Comparison of ENCODE assay signal across 8 cellular contexts in genomic region chr16:67161595-67162058, GRCh38. TPM values are rescaled to one million over a fixed set of nuclear protein-coding genes. Genes with fewer than 3 reads are reported as not detected.
DNase-seq lines count a peak whose midpoint lies in the region; ATAC-seq and TF ChIP-seq lines count a peak whose summit lies in the region.

No MANE protein-coding gene starts in this region.

- intact Hi-C loops in ovary (cut with DNase I), result no loop called here
- intact Hi-C loops in left colon (cut with DNase I, micrococcal nuclease), result no loop called here

- no peak overlapping the region for H3K27ac Mint-ChIP-seq in type B pancreatic cell

- H3K4me1 ChIP-seq in ovary (ENCODE audit: insufficient read depth), result peaks cover 21% of the 10 kb centered on the region

- no peaks in the 10 kb centered on the region for H3K9me3 Mint-ChIP-seq in type B pancreatic cell

- peaks cover 16% of the 10 kb centered on the region for H3F3A ChIP-seq in SU-DHL-6 (ENCODE audit: insufficient read depth)

- peak overlapping the region; percentile 78 for H3K4me2 ChIP-seq in SU-DHL-6 (ENCODE audit: low read depth, low read length, poor library complexity, severe bottlenecking)

- H3K9me3 ChIP-seq in SU-DHL-6 (ENCODE audit: insufficient read depth, low read length) (no peaks in the 10 kb centered on the region), ovary (no peaks in the 10 kb centered on the region)

- no peaks in the 10 kb centered on the region for H3K36me3 Mint-ChIP-seq in type B pancreatic cell

- WGBS in ovary, 3 donors, result 54 to 56% (median 55%) methylated on average over 25 of the region's 25 CpGs

- peak; percentile 37 for DNase-seq in COLO668 (lab: John Stamatoyannopoulos, UW; ENCODE audit: unreplicated experiment)
- DNase-seq in fibroblast of the aortic adventitia (ENCODE audit: low read depth), result no peak
- peak in 2 of 5 donors; percentile 54 to 58 for DNase-seq in ovary
- no peak for DNase-seq in AG08396 (ENCODE audit: low spot score)
- no peak for DNase-seq in left colon
- no peak for DNase-seq in NCI-H2171 (lab: John Stamatoyannopoulos, UW)
- DNase-seq in type B pancreatic cell (ENCODE audit: extremely low spot score, unreplicated experiment), result no peak

- TF ChIP-seq EP300 in ovary (IDR thresholded peaks at IDR 0.05), result no peak

- H3K4me1 Mint-ChIP-seq in type B pancreatic cell (ENCODE audit: unreplicated experiment), result peaks cover 3% of the 10 kb centered on the region

- no peak overlapping the region for H3K4me3 ChIP-seq in SU-DHL-6 (ENCODE audit: insufficient read depth, low read length, poor library complexity, severe bottlenecking)
- peak overlapping the region; percentile 55 for H3K4me3 ChIP-seq in fibroblast of the aortic adventitia (ENCODE audit: low read depth, low read length)
- peak overlapping the region; percentile 81 for H3K4me3 ChIP-seq in ovary

- no peaks in the 10 kb centered on the region for H3K79me2 ChIP-seq in SU-DHL-6 (ENCODE audit: insufficient read depth, low read length)

- ATAC-seq in left colon, result no peak

- H3K27ac ChIP-seq in SU-DHL-6 (ENCODE audit: low read depth, low read length), result no peak overlapping the region
- H3K27ac ChIP-seq in ovary, result no peak overlapping the region

- no peak overlapping the region for H3K4me3 Mint-ChIP-seq in type B pancreatic cell

- no peak for TF ChIP-seq POLR2A in ovary (IDR thresholded peaks at IDR 0.05)

- no peaks in the 10 kb centered on the region for H3K9me2 ChIP-seq in SU-DHL-6 (replicated peaks; ENCODE audit: insufficient read depth, low read length)

- no peak overlapping the region for H3K9ac ChIP-seq in SU-DHL-6 (ENCODE audit: low read length)

- TF ChIP-seq CTCF in SU-DHL-6 (IDR thresholded peaks at IDR 0.05; ENCODE audit: insufficient read depth, low read length, poor library complexity, severe bottlenecking), result no peak
- TF ChIP-seq CTCF in fibroblast of the aortic adventitia (IDR thresholded peaks at IDR 0.05; ENCODE audit: insufficient read depth, low read length), result no peak
- no peak for TF ChIP-seq CTCF in ovary (IDR thresholded peaks at IDR 0.05)
- TF ChIP-seq CTCF in type B pancreatic cell (conservative IDR thresholded peaks at IDR 0.05), result no peak

- no peak overlapping the region for H2AFZ ChIP-seq in SU-DHL-6 (ENCODE audit: low read depth, low read length, severe bottlenecking)

- peaks cover 83% of the 10 kb centered on the region for H3K27me3 Mint-ChIP-seq in type B pancreatic cell

- no peaks in the 10 kb centered on the region for H4K20me1 ChIP-seq in SU-DHL-6 (ENCODE audit: low read depth, low read length)

- H3K27me3 ChIP-seq in SU-DHL-6 (ENCODE audit: low read length) (no peaks in the 10 kb centered on the region), ovary (no peaks in the 10 kb centered on the region)

- H3K36me3 ChIP-seq in SU-DHL-6 (ENCODE audit: low read length) (no peaks in the 10 kb centered on the region), ovary (no peaks in the 10 kb centered on the region)

RNA-seq across cellular contexts. Expression of gene FBXL8, which starts 1.9 kb away (rescaled TPM):
- total RNA-seq in fibroblast of the aortic adventitia (ENCODE audit: low replicate concordance), result 11.3 and 29.7 TPM in 2 replicates
- 10 to 100 TPM in 6 of 7 donors, 1 to 10 TPM in 1; 8.8 to 23.0 (median 15.0) TPM for total RNA-seq in ovary
- polyA plus RNA-seq in ovary, result 10 to 100 TPM in 1 of 2 donors, 1 to 10 TPM in 1; 1.3 to 13.1 TPM
- 10 to 100 TPM; 20.2 to 23.0 TPM for total RNA-seq in left colon
- 4.5 and 9.2 TPM in 2 replicates for total RNA-seq in type B pancreatic cell (ENCODE audit: low replicate concordance)

RNA-seq across cellular contexts. Expression of gene TRADD, which starts 1.9 kb away (rescaled TPM):
- total RNA-seq in fibroblast of the aortic adventitia (ENCODE audit: low replicate concordance), result 12.3 and 29.1 TPM in 2 replicates
- 10 to 100 TPM in 6 of 7 donors, 1 to 10 TPM in 1; 7.3 to 30.9 (median 15.5) TPM for total RNA-seq in ovary
- polyA plus RNA-seq in ovary, result 10 to 100 TPM in 1 of 2 donors, 1 to 10 TPM in 1; 4.2 to 15.7 TPM
- total RNA-seq in left colon, result 10 to 100 TPM; 25.5 to 27.4 TPM
- total RNA-seq in type B pancreatic cell (ENCODE audit: low replicate concordance), result 6.2 and 14.8 TPM in 2 replicates

RNA-seq across cellular contexts. Expression of gene HSF4, which starts 2.9 kb away (rescaled TPM):
- total RNA-seq in fibroblast of the aortic adventitia (ENCODE audit: low replicate concordance) (6.4 and 17.9 TPM in 2 replicates), ovary (100 to 1,000 TPM in 1 of 7 donors, 10 to 100 TPM in 6; 30.8 to 115 (median 77.7) TPM), left colon (10 to 100 TPM; 36.5 to 39.2 TPM), type B pancreatic cell (ENCODE audit: low replicate concordance) (10.4 and 11.1 TPM in 2 replicates)
- 10 to 100 TPM in 1 of 2 donors, 1 to 10 TPM in 1; 9.9 to 44.9 TPM for polyA plus RNA-seq in ovary

RNA-seq across cellular contexts. Expression of gene NOL3, which starts 8.7 kb away (rescaled TPM):
- 10.1 and 27.1 TPM in 2 replicates for total RNA-seq in fibroblast of the aortic adventitia (ENCODE audit: low replicate concordance)
- 10 to 100 TPM; 14.1 to 31.7 (median 21.4) TPM for total RNA-seq in ovary
- polyA plus RNA-seq in ovary, result 10 to 100 TPM; 17.9 to 23.1 TPM
- total RNA-seq in left colon, result 10 to 100 TPM; 23.1 to 30.2 TPM
- 8.4 and 17.5 TPM in 2 replicates for total RNA-seq in type B pancreatic cell (ENCODE audit: low replicate concordance)

RNA-seq across cellular contexts. Expression of gene B3GNT9, which starts 10.8 kb away (rescaled TPM):
- total RNA-seq in fibroblast of the aortic adventitia (ENCODE audit: low replicate concordance), result 37.0 and 42.4 TPM in 2 replicates
- 10 to 100 TPM; 11.1 to 45.7 (median 28.7) TPM for total RNA-seq in ovary
- polyA plus RNA-seq in ovary, result 10 to 100 TPM; 17.1 to 18.1 TPM
- total RNA-seq in left colon, result 1 to 10 TPM; 2.9 to 4.3 TPM
- 9.7 and 11.0 TPM in 2 replicates for total RNA-seq in type B pancreatic cell (ENCODE audit: low replicate concordance)
